18 cellular contexts compared by ENCODE assay signal in the genomic region with DNA sequence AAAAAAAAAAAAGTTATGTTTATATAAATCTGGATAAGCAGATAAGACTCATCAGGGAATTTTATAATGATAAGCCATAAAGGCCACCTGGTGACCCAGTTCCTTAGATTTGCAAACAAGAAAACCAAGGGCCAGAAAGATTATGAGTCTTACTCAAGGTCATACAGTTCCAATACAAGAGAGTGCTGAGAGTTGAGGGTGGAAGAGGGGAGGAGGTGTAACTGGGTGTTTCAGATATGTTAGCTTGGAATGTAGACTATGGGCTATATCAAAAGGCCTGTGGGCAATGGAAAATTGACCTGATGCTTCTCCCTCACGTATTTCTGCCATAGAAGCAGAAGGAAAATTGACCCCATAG.
"Had no signal": no experiment of that assay in that cellular context is flagged by ENCODE, and none has a peak within 500 bp of the region (broad histone marks: within the 10 kb centered on the region; RNA-seq: fewer than 3 reads in every experiment).

No MANE protein-coding gene starts in this region.

- H3K27ac ChIP-seq: colonic mucosa, dorsolateral prefrontal cortex, foreskin keratinocyte, heart left ventricle, left ventricle myocardium inferior, lower lobe of right lung had no signal

- H3K4me1 ChIP-seq: colonic mucosa, foreskin keratinocyte, heart left ventricle, left ventricle myocardium inferior, lower lobe of right lung had no signal

- H3K27me3 ChIP-seq: colonic mucosa, dorsolateral prefrontal cortex, esophagus muscularis mucosa, foreskin keratinocyte, gastroesophageal sphincter, heart left ventricle had no signal

- H3K36me3 Mint-ChIP-seq: mesothelial cell of epicardium; naive thymus-derived CD4-positive, alpha-beta T cell had no signal

- H3K9me3 ChIP-seq: colonic mucosa, esophagus muscularis mucosa, gastroesophageal sphincter, left ventricle myocardium inferior, lower lobe of right lung had no signal

- H3K4me3 Mint-ChIP-seq: mesothelial cell of epicardium; naive thymus-derived CD4-positive, alpha-beta T cell had no signal

- DNase-seq: colonic mucosa; cortex of kidney; dermis blood vessel endothelial cell; dorsolateral prefrontal cortex; effector CD4-positive, alpha-beta T cell; effector memory CD4-positive, alpha-beta T cell; foreskin keratinocyte; heart left ventricle; hippocampal formation; left cardiac atrium; left ventricle myocardium inferior; lower lobe of right lung; mesenchymal stem cell; naive thymus-derived CD4-positive, alpha-beta T cell had no signal

- H3K27me3 Mint-ChIP-seq: naive thymus-derived CD4-positive, alpha-beta T cell had no signal

- H3K4me1 Mint-ChIP-seq: naive thymus-derived CD4-positive, alpha-beta T cell had no signal

- H3K4me3 ChIP-seq: colonic mucosa, dorsolateral prefrontal cortex, esophagus muscularis mucosa, gastroesophageal sphincter, heart left ventricle, left ventricle myocardium inferior, lower lobe of right lung had no signal

- ATAC-seq: foreskin keratinocyte; gastroesophageal sphincter; heart left ventricle; left cardiac atrium; left lobe of liver; naive thymus-derived CD4-positive, alpha-beta T cell had no signal

- H3K36me3 ChIP-seq: colonic mucosa, esophagus muscularis mucosa, gastroesophageal sphincter, heart left ventricle, left ventricle myocardium inferior, lower lobe of right lung had no signal
